In the genomic region with DNA sequence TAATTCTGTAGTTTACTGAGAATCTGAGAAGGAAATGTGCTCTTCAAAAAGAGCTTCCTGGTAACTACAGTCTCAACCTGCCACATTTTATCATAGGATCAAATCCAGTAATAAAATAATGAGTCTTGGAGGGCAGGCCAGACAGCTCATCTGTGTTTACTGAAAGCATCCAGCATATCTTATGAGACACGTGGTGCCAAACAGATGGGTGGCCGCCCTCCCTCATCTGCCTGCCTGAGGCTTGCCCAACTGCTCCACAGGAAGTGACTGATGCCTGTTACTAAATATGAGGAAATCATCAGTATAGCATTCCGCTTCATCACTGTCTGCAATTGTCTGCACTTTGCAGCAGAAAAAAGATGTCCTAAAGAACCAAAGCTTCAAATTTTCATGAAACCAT, we compare ENCODE assay signal across 8 cellular contexts. TPM values are rescaled to one million over a fixed set of nuclear protein-coding genes. Genes with fewer than 3 reads are reported as not detected.
DNase-seq lines count a peak whose midpoint lies in the region; ATAC-seq and TF ChIP-seq lines count a peak whose summit lies in the region.

No MANE protein-coding gene starts in this region.

- H3K4me2 ChIP-seq in OCI-LY1 (ENCODE audit: low read length) = peak overlapping the region; percentile 8; the same call in 1 of the 2 replicates

- no peaks in the 10 kb centered on the region for H3K9me3 Mint-ChIP-seq in osteocyte (ENCODE audit: unreplicated experiment)

- TF ChIP-seq CTCF in OCI-LY1 (IDR thresholded peaks at IDR 0.05; ENCODE audit: low read length) (no peak), osteocyte (IDR thresholded peaks at IDR 0.05) (no peak), testis (IDR thresholded peaks at IDR 0.05) (no peak)

- H3K36me3 ChIP-seq in OCI-LY1 (ENCODE audit: insufficient read depth, low read length) = peaks cover 76% of the 10 kb centered on the region
- no peaks in the 10 kb centered on the region for H3K36me3 ChIP-seq in testis (ENCODE audit: low read depth, missing control alignments)

- no peak for TF ChIP-seq POLR2A in GM18505 (IDR thresholded peaks at IDR 0.05; ENCODE audit: borderline replicate concordance, extremely low read depth, insufficient read depth, insufficient read length)
- no peak for TF ChIP-seq POLR2A in testis (IDR thresholded peaks at IDR 0.05)

- intact Hi-C loops in testis (cut with DNase I; ENCODE audit: low total_unique reads) = no loop called here

- no peaks in the 10 kb centered on the region for H3F3A ChIP-seq in OCI-LY1 (ENCODE audit: insufficient read depth, low read length)

- no peaks in the 10 kb centered on the region for H3K27me3 Mint-ChIP-seq in osteocyte (ENCODE audit: unreplicated experiment)

- peak overlapping the region; percentile 79 for H3K27ac Mint-ChIP-seq in osteocyte (ENCODE audit: unreplicated experiment)

- no peaks in the 10 kb centered on the region for H4K20me1 ChIP-seq in OCI-LY1 (ENCODE audit: insufficient read depth, low read length)

- no peak overlapping the region for H3K9ac ChIP-seq in OCI-LY1 (ENCODE audit: low read length)

- peaks cover 10% of the 10 kb centered on the region for H3K4me1 Mint-ChIP-seq in osteocyte (ENCODE audit: unreplicated experiment)

- DNase-seq in activated T-cell treated with anti-CD3 and anti-CD28 coated beads for 24 hours (ENCODE audit: low read depth) (peak; percentile 54), osteocyte (ENCODE audit: extremely low spot score, unreplicated experiment) (no peak), testis (peak; percentile 46), NCI-H1048 (lab: John Stamatoyannopoulos, UW) (no peak)

- H3K79me2 ChIP-seq in OCI-LY1 (ENCODE audit: insufficient read depth, low read length) = no peaks in the 10 kb centered on the region

- H3K4me1 ChIP-seq in OCI-LY1 (ENCODE audit: insufficient read depth, low read length, severe bottlenecking) = peaks cover 13% of the 10 kb centered on the region
- no peaks in the 10 kb centered on the region for H3K4me1 ChIP-seq in testis

- no peak overlapping the region for H3K4me3 Mint-ChIP-seq in osteocyte (ENCODE audit: unreplicated experiment)

- no peaks in the 10 kb centered on the region for H3K9me2 ChIP-seq in OCI-LY1 (ENCODE audit: low read depth, low read length)

- 63 to 72% methylated on average over 3 of the region's 3 CpGs for WGBS in testis, 2 donors

- H3K4me3 ChIP-seq in OCI-LY1 (ENCODE audit: low read depth, low read length, poor library complexity, severe bottlenecking) = no peak overlapping the region
- H3K4me3 ChIP-seq in testis = no peak overlapping the region

- H3K27me3 ChIP-seq in OCI-LY1 (ENCODE audit: insufficient read depth, low read length) = no peaks in the 10 kb centered on the region
- no peaks in the 10 kb centered on the region for H3K27me3 ChIP-seq in testis

- H3K36me3 Mint-ChIP-seq in osteocyte (ENCODE audit: unreplicated experiment) = peaks cover 38% of the 10 kb centered on the region

- ATAC-seq in GM18505 (IDR thresholded peaks at IDR 0.05; ENCODE audit: unreplicated experiment) = peak; percentile 98
- ATAC-seq in HG03064 (IDR thresholded peaks at IDR 0.05; ENCODE audit: low read depth, unreplicated experiment) = peak; percentile 87
- ATAC-seq in esophagus mucosa = peak; percentile 97

- no peaks in the 10 kb centered on the region for H3K9me3 ChIP-seq in OCI-LY1 (ENCODE audit: low read length)
- H3K9me3 ChIP-seq in testis = no peaks in the 10 kb centered on the region

- H2AFZ ChIP-seq in OCI-LY1 (ENCODE audit: low read length) = no peak overlapping the region

- H3K27ac ChIP-seq in OCI-LY1 (ENCODE audit: low read depth, low read length, poor library complexity, severe bottlenecking) (peak overlapping the region; percentile 28), testis (no peak overlapping the region)

RNA-seq across cellular contexts. Expression of gene DHRS7, which starts 13.5 kb away (rescaled TPM):
- total RNA-seq in esophagus mucosa = 40.3 TPM
- 45.5 and 49.1 TPM in 2 replicates for total RNA-seq in osteocyte
- total RNA-seq in testis = 10 to 100 TPM; 14.6 to 20.9 TPM
- 22.9 TPM for polyA plus RNA-seq in testis (ENCODE audit: insufficient read depth, low read depth, low replicate concordance)

RNA-seq across cellular contexts. Expression of gene PCNX4, which starts 60.0 kb away (rescaled TPM):
- total RNA-seq in esophagus mucosa = 19.2 TPM
- 56.0 and 57.8 TPM in 2 replicates for total RNA-seq in osteocyte
- total RNA-seq in testis = 100 to 1,000 TPM; 118 to 133 TPM
- 42.3 TPM for polyA plus RNA-seq in testis (ENCODE audit: insufficient read depth, low read depth, low replicate concordance)

Comparison
In these comparisons a context has a peak if more than half of its experiments do, and no peak if none do; other contexts are left out.
1. DNase-seq: peak in activated T-cell treated with anti-CD3 and anti-CD28 coated beads for 24 hours (single experiment) and testis (single experiment); none in osteocyte (single experiment) and NCI-H1048 (single experiment).
2. Peak in every context shown above with its lines, with median percentiles within 50 percentile points of each other: ATAC-seq.